ENCODE assay signal across 7 cellular contexts in the genomic region with DNA sequence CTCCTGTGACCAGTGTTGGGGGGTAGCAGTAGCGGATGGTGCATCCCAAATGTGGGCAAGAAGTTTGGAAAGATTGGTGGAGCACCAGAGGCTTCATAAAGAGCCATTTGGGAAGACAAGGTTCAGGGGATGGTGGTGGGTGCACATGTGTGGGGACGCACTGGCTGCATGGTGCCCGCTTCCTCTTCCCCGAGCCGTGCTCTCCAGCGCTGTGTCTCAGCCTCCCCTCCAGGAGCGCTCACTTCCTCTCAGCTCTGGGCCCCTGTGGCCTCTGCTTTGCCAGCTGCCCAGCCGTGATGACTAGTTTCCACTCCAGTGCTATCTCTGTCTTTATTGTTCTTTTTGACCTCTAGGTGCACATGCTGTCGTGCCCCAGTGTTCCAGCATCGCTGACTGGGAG.
DNase-seq lines count a peak whose midpoint lies in the region; ATAC-seq and TF ChIP-seq lines count a peak whose summit lies in the region.
"Not testable (repeated sequence)": the region's sequence is repeated elsewhere in the genome, so short reads cannot be mapped to it uniquely, and the experiment has no call there.

No MANE protein-coding gene starts in this region.

- not testable (repeated sequence) for H3K36me3 Mint-ChIP-seq in dendritic cell treated with granulocyte-macrophage colony-stimulating factor and Interleukin-4, amounts not matched to agents 40 ng/mL and 50 ng/mL, for 4 days (ENCODE audit: low read depth); naive B cell

- H3K9me3 Mint-ChIP-seq in dendritic cell treated with granulocyte-macrophage colony-stimulating factor and Interleukin-4, amounts not matched to agents 40 ng/mL and 50 ng/mL, for 4 days; naive B cell: not testable (repeated sequence)

- peak; percentile 32 for DNase-seq in GM06990 (ENCODE audit: extremely low read depth, insufficient read length)
- peak; percentile 47 for DNase-seq in NB4 (ENCODE audit: low read depth)
- peak; percentile 9 for DNase-seq in SKM-1 treated with dmso at 0.1 percent for 144 hours (lab: John Stamatoyannopoulos, UW; ENCODE audit: unreplicated experiment)
- peak in 1 of 3 donors; percentile 55 for DNase-seq in right cardiac atrium
- peak; percentile 74 for DNase-seq in naive B cell

- peak overlapping the region; percentile 70 for H3K27ac Mint-ChIP-seq in dendritic cell treated with granulocyte-macrophage colony-stimulating factor and Interleukin-4, amounts not matched to agents 40 ng/mL and 50 ng/mL, for 4 days
- peak overlapping the region; percentile 96 to 100 (median 98) for H3K27ac Mint-ChIP-seq in naive B cell

- peaks cover 48% of the 10 kb centered on the region for H3K4me1 Mint-ChIP-seq in dendritic cell treated with granulocyte-macrophage colony-stimulating factor and Interleukin-4, amounts not matched to agents 40 ng/mL and 50 ng/mL, for 4 days (ENCODE audit: low read depth)
- H3K4me1 Mint-ChIP-seq in naive B cell = peaks cover 36 to 65% (median 54%) of the 10 kb centered on the region in 3 donors

- not testable (repeated sequence) for H3K4me1 ChIP-seq in right cardiac atrium (ENCODE audit: control insufficient read depth, insufficient read depth, low read length)

- H3K4me3 ChIP-seq in GM06990 (replicated peaks; ENCODE audit: low read depth, low read length); NB4 (ENCODE audit: low read depth, low read length); right cardiac atrium (ENCODE audit: low read length): not testable (repeated sequence)

- TF ChIP-seq POLR2A in NB4 (IDR thresholded peaks at IDR 0.05; ENCODE audit: extremely low read depth, insufficient read length) = not testable (repeated sequence)

- H3K27me3 ChIP-seq in GM06990 (replicated peaks; ENCODE audit: control insufficient read depth, insufficient read depth, low read length); right cardiac atrium (ENCODE audit: control insufficient read depth, insufficient read depth): not testable (repeated sequence)

- WGBS in right cardiac atrium = 71% methylated on average over 10 of the region's 10 CpGs

- not testable (repeated sequence) for H3K27ac ChIP-seq in right cardiac atrium (ENCODE audit: low read length)

- not testable (repeated sequence) for H3K4me3 Mint-ChIP-seq in dendritic cell treated with granulocyte-macrophage colony-stimulating factor and Interleukin-4, amounts not matched to agents 40 ng/mL and 50 ng/mL, for 4 days
- peak overlapping the region; percentile 43 to 86 (median 78) for H3K4me3 Mint-ChIP-seq in naive B cell

- not testable (repeated sequence) for TF ChIP-seq CTCF in GM06990 (IDR thresholded peaks at IDR 0.05; ENCODE audit: insufficient read depth, low read length, poor library complexity, severe bottlenecking); NB4 (IDR thresholded peaks at IDR 0.05; ENCODE audit: low read depth, low read length)

- not testable (repeated sequence) for H3K9me3 ChIP-seq in right cardiac atrium (ENCODE audit: control insufficient read depth, low read length)

- peak; percentile 31 for ATAC-seq in HG03175 (IDR thresholded peaks at IDR 0.05; ENCODE audit: unreplicated experiment)
- peak; percentile 20 to 44 for ATAC-seq in right cardiac atrium
- ATAC-seq in naive B cell (ENCODE audit: low read depth in 2 of 2) = peak; percentile 14 to 22

- not testable (repeated sequence) for H3K36me3 ChIP-seq in GM06990 (ENCODE audit: control insufficient read depth, insufficient read depth, low read length)

- H3K27me3 Mint-ChIP-seq in dendritic cell treated with granulocyte-macrophage colony-stimulating factor and Interleukin-4, amounts not matched to agents 40 ng/mL and 50 ng/mL, for 4 days; naive B cell: not testable (repeated sequence)

- intact Hi-C loops in dendritic cell treated with granulocyte-macrophage colony-stimulating factor and Interleukin-4, amounts not matched to agents 40 ng/mL and 50 ng/mL, for 4 days (cut with micrococcal nuclease); right cardiac atrium (cut with DNase I): not testable (repeated sequence)
